37 cellular contexts compared by ENCODE assay signal in the genomic region with DNA sequence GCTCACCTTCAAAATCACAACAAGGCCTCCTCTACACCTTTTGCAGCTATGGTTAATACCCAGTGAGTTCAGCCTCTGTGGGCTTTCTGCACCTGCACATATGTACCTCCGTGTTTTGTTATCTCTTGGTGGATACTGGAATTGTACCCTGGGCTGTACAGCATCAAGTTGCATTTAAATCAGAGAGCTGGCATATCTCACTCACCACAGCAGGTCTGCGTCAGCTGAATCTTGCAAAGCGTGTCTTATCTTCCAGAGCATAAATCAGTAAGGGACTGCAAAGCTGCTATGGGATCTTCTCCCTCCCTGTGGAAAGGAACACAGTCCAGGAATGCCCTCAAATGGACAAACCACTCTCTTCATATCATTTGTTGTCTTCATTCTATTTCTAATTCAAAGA.
"Had no signal": no experiment of that assay in that cellular context is flagged by ENCODE, and none has a peak within 500 bp of the region (broad histone marks: within the 10 kb centered on the region; RNA-seq: fewer than 3 reads in every experiment).

No MANE protein-coding gene starts in this region.

- FAIRE-seq: astrocyte, TTC549 had no signal

- H3K4me1 Mint-ChIP-seq: activated B cell treated with CpG ODN at 0.5 μM for 24 hours; activated CD4-positive, alpha-beta T cell treated with anti-CD3 and anti-CD28 coated beads, Interleukin-2, amount 10 ng/mL, durations not matched to agents 24 days and 14 days; activated naive CD8-positive, alpha-beta T cell treated with anti-CD3 and anti-CD28 coated beads for 36 hours; activated T-helper 17 cell treated with anti-CD3 and anti-CD28 coated beads, Interleukin-2, amount 50 U/mL, for 72 hours had no signal

- H3K9me3 ChIP-seq: body of pancreas had no signal

- ATAC-seq: activated CD8-positive, alpha-beta T cell treated with anti-CD3 and anti-CD28 coated beads for 36 hours; activated naive CD4-positive, alpha-beta T cell treated with anti-CD3 and anti-CD28 coated beads, Interleukin-2, amount 50 U/mL, for 72 hours; activated T-cell treated with anti-CD3 and anti-CD28 coated beads, Interleukin-2, amount 50 U/mL, for 4 hours; activated T-cell treated with anti-CD3 and anti-CD28 coated beads, Interleukin-2, amount 50 U/mL, for 72 hours; activated T-helper 17 cell treated with anti-CD3 and anti-CD28 coated beads, Interleukin-2, amount 50 U/mL, for 72 hours; body of pancreas had no signal

- DNase-seq: activated B cell treated with CpG ODN at 0.5 μM for 24 hours; activated CD4-positive, alpha-beta memory T cell treated with anti-CD3 and anti-CD28 coated beads for 36 hours; activated CD4-positive, alpha-beta T cell treated with anti-CD3 and anti-CD28 coated beads for 4 hours; activated CD4-positive, alpha-beta T cell treated with anti-CD3 and anti-CD28 coated beads, Interleukin-2, amount 10 ng/mL, durations not matched to agents 24 days and 14 days; activated CD4-positive, alpha-beta T cell treated with anti-CD3 and anti-CD28 coated beads, Interleukin-2, amount 50 U/mL, for 1 hour; activated CD4-positive, alpha-beta T cell treated with anti-CD3 and anti-CD28 coated beads, Interleukin-2, amount 50 U/mL, for 4 hours; activated CD4-positive, CD25-positive, alpha-beta regulatory T cell treated with anti-CD3 and anti-CD28 coated beads, Interleukin-2, amount 50 U/mL, for 72 hours; activated CD8-positive, alpha-beta memory T cell treated with anti-CD3 and anti-CD28 coated beads, Interleukin-2, amount 50 U/mL, for 4 hours; activated CD8-positive, alpha-beta T cell treated with anti-CD3 and anti-CD28 coated beads for 36 hours; activated effector memory CD4-positive, alpha-beta T cell treated with anti-CD3 and anti-CD28 coated beads, Interleukin-2, amount 50 U/mL, for 16 hours; activated gamma-delta T cell treated with Interleukin-2 at 50 U/mL for 16 hours; activated naive CD4-positive, alpha-beta T cell; activated naive CD4-positive, alpha-beta T cell treated with anti-CD3 and anti-CD28 coated beads for 36 hours; activated naive CD4-positive, alpha-beta T cell treated with anti-CD3 and anti-CD28 coated beads, Interleukin-2, amount 50 U/mL, for 16 hours; activated naive CD8-positive, alpha-beta T cell treated with anti-CD3 and anti-CD28 coated beads for 36 hours; activated T-cell treated with anti-CD3 and anti-CD28 coated beads for 4 hours; activated T-cell treated with anti-CD3 and anti-CD28 coated beads, Interleukin-2, amount 50 U/mL, for 1 hour; activated T-cell treated with anti-CD3 and anti-CD28 coated beads, Interleukin-2, amount 50 U/mL, for 4 hours; activated T-cell treated with anti-CD3 and anti-CD28 coated beads, Interleukin-2, amount 50 U/mL, for 72 hours; adrenal gland; amniotic stem cell; aorta; body of pancreas; brain microvascular endothelial cell; central memory CD4-positive, alpha-beta T cell; T-helper 1 cell; T-helper 2 cell; T-helper 9 cell had no signal

- H3K4me3 Mint-ChIP-seq: activated B cell treated with CpG ODN at 0.5 μM for 24 hours; activated CD4-positive, alpha-beta memory T cell treated with anti-CD3 and anti-CD28 coated beads for 36 hours; activated CD4-positive, alpha-beta T cell treated with anti-CD3 and anti-CD28 coated beads, Interleukin-2, amount 10 ng/mL, durations not matched to agents 24 days and 14 days; activated CD8-positive, alpha-beta T cell treated with anti-CD3 and anti-CD28 coated beads for 36 hours; activated naive CD4-positive, alpha-beta T cell treated with anti-CD3 and anti-CD28 coated beads for 36 hours; activated naive CD8-positive, alpha-beta T cell treated with anti-CD3 and anti-CD28 coated beads for 36 hours; activated T-cell treated with anti-CD3 and anti-CD28 coated beads, Interleukin-2, amount 50 U/mL, for 4 hours; activated T-cell treated with anti-CD3 and anti-CD28 coated beads, Interleukin-2, amount 50 U/mL, for 72 hours; activated T-helper 1 cell treated with anti-CD3 and anti-CD28 coated beads, Interleukin-12 subunit alpha, Interleukin-12 subunit beta, Interleukin-2, Interleukin-4 antibody, amounts not matched to agents 30 ng/mL and 10 ng/mL and 1 ng/mL, durations not matched to agents 14 hours and 24 hours and 36 hours; activated T-helper 17 cell treated with anti-CD3 and anti-CD28 coated beads, Interleukin-2, amount 50 U/mL, for 72 hours; T-helper 1 cell treated with Interleukin-12 subunit alpha and Interleukin-12 subunit beta and Interleukin-4 antibody, amounts not matched to agents 30 μg/mL and 1 μg/mL, for 36 hours; T-helper 2 cell treated with Interferon-gamma antibody and Interleukin-4, amounts not matched to agents 5 μg/mL and 100 μg/mL, for 36 hours had no signal

- H3K27ac ChIP-seq: adrenal gland, body of pancreas, brain microvascular endothelial cell, breast epithelium, VCaP had no signal

- H3K27ac Mint-ChIP-seq: activated B cell treated with CpG ODN at 0.5 μM for 24 hours; activated CD4-positive, alpha-beta memory T cell treated with anti-CD3 and anti-CD28 coated beads for 36 hours; activated CD4-positive, alpha-beta T cell treated with anti-CD3 and anti-CD28 coated beads, Interleukin-2, amount 10 ng/mL, durations not matched to agents 24 days and 14 days; activated CD8-positive, alpha-beta T cell treated with anti-CD3 and anti-CD28 coated beads for 36 hours; activated naive CD4-positive, alpha-beta T cell treated with anti-CD3 and anti-CD28 coated beads for 36 hours; activated naive CD4-positive, alpha-beta T cell treated with anti-CD3 and anti-CD28 coated beads, Interleukin-2, amount 50 U/mL, for 72 hours; activated naive CD8-positive, alpha-beta T cell treated with anti-CD3 and anti-CD28 coated beads for 36 hours; activated T-cell treated with anti-CD3 and anti-CD28 coated beads, Interleukin-2, amount 50 U/mL, for 72 hours; activated T-helper 1 cell treated with anti-CD3 and anti-CD28 coated beads, Interleukin-12 subunit alpha, Interleukin-12 subunit beta, Interleukin-2, Interleukin-4 antibody, amounts not matched to agents 30 ng/mL and 10 ng/mL and 1 ng/mL, durations not matched to agents 14 hours and 24 hours and 36 hours; activated T-helper 17 cell treated with anti-CD3 and anti-CD28 coated beads, Interleukin-2, amount 50 U/mL, for 72 hours; T-helper 1 cell treated with Interleukin-12 subunit alpha and Interleukin-12 subunit beta and Interleukin-4 antibody, amounts not matched to agents 30 μg/mL and 1 μg/mL, for 36 hours; T-helper 2 cell treated with Interferon-gamma antibody and Interleukin-4, amounts not matched to agents 5 μg/mL and 100 μg/mL, for 36 hours had no signal

- H3K4me3 ChIP-seq: adrenal gland, body of pancreas, breast epithelium had no signal

- H3K27me3 Mint-ChIP-seq: activated B cell treated with CpG ODN at 0.5 μM for 24 hours; activated CD4-positive, alpha-beta memory T cell treated with anti-CD3 and anti-CD28 coated beads for 36 hours; activated CD4-positive, alpha-beta T cell treated with anti-CD3 and anti-CD28 coated beads, Interleukin-2, amount 10 ng/mL, durations not matched to agents 24 days and 14 days; activated CD8-positive, alpha-beta T cell treated with anti-CD3 and anti-CD28 coated beads for 36 hours; activated naive CD8-positive, alpha-beta T cell treated with anti-CD3 and anti-CD28 coated beads for 36 hours; activated T-helper 17 cell treated with anti-CD3 and anti-CD28 coated beads, Interleukin-2, amount 50 U/mL, for 72 hours had no signal

- H3K4me1 ChIP-seq: adrenal gland, body of pancreas, breast epithelium had no signal

- H3K36me3 Mint-ChIP-seq: activated CD4-positive, alpha-beta memory T cell treated with anti-CD3 and anti-CD28 coated beads for 36 hours; activated naive CD8-positive, alpha-beta T cell treated with anti-CD3 and anti-CD28 coated beads for 36 hours had no signal

- H3K27me3 ChIP-seq: adrenal gland, body of pancreas, brain microvascular endothelial cell, breast epithelium had no signal

- H3K36me3 ChIP-seq: adrenal gland, brain microvascular endothelial cell, breast epithelium had no signal
